Comparison of ENCODE assay signal across 1 cellular context in the genomic region with DNA sequence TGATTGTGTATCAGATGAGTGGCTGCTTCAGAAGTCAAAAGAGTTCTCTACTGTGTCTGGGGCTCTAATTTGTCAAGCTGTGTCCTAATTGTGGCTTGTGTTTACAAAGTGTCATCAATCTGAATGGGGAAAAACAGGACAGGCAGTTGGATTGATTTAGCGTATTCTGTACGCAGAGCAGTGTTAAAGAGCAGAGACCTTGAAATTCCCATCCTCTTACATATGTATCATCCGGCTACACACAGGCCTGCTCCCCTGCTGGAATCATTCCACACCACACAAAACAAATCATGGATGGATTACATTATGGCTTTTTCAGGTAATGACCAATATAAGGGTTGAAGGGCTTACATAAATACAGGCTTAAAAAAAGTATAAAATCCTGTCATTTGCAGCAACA.
TF ChIP-seq lines count a peak whose summit lies in the region.

No MANE protein-coding gene starts in this region.

TF ChIP-seq in HepG2, 621 proteins besides CTCF, POLR2A, EP300 and RAD21 (continued from another document):
- TF ChIP-seq, protein P1, sequence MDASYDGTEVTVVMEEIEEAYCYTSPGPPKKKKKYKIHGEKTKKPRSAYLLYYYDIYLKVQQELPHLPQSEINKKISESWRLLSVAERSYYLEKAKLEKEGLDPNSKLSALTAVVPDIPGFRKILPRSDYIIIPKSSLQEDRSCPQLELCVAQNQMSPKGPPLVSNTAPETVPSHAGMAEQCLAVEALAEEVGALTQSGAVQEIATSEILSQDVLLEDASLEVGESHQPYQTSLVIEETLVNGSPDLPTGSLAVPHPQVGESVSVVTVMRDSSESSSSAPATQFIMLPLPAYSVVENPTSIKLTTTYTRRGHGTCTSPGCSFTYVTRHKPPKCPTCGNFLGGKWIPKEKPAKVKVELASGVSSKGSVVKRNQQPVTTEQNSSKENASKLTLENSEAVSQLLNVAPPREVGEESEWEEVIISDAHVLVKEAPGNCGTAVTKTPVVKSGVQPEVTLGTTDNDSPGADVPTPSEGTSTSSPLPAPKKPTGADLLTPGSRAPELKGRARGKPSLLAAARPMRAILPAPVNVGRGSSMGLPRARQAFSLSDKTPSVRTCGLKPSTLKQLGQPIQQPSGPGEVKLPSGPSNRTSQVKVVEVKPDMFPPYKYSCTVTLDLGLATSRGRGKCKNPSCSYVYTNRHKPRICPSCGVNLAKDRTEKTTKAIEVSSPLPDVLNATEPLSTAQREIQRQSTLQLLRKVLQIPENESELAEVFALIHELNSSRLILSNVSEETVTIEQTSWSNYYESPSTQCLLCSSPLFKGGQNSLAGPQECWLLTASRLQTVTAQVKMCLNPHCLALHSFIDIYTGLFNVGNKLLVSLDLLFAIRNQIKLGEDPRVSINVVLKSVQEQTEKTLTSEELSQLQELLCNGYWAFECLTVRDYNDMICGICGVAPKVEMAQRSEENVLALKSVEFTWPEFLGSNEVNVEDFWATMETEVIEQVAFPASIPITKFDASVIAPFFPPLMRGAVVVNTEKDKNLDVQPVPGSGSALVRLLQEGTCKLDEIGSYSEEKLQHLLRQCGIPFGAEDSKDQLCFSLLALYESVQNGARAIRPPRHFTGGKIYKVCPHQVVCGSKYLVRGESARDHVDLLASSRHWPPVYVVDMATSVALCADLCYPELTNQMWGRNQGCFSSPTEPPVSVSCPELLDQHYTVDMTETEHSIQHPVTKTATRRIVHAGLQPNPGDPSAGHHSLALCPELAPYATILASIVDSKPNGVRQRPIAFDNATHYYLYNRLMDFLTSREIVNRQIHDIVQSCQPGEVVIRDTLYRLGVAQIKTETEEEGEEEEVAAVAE (CRISPR knock-in tag; IDR thresholded peaks at IDR 0.05; ENCODE audit: borderline replicate concordance): no peak
- TF ChIP-seq TEAD3 (CRISPR knock-in tag; optimal IDR thresholded peaks at IDR 0.05; ENCODE audit: borderline replicate concordance): peak; percentile 50
- TF ChIP-seq, protein P2, sequence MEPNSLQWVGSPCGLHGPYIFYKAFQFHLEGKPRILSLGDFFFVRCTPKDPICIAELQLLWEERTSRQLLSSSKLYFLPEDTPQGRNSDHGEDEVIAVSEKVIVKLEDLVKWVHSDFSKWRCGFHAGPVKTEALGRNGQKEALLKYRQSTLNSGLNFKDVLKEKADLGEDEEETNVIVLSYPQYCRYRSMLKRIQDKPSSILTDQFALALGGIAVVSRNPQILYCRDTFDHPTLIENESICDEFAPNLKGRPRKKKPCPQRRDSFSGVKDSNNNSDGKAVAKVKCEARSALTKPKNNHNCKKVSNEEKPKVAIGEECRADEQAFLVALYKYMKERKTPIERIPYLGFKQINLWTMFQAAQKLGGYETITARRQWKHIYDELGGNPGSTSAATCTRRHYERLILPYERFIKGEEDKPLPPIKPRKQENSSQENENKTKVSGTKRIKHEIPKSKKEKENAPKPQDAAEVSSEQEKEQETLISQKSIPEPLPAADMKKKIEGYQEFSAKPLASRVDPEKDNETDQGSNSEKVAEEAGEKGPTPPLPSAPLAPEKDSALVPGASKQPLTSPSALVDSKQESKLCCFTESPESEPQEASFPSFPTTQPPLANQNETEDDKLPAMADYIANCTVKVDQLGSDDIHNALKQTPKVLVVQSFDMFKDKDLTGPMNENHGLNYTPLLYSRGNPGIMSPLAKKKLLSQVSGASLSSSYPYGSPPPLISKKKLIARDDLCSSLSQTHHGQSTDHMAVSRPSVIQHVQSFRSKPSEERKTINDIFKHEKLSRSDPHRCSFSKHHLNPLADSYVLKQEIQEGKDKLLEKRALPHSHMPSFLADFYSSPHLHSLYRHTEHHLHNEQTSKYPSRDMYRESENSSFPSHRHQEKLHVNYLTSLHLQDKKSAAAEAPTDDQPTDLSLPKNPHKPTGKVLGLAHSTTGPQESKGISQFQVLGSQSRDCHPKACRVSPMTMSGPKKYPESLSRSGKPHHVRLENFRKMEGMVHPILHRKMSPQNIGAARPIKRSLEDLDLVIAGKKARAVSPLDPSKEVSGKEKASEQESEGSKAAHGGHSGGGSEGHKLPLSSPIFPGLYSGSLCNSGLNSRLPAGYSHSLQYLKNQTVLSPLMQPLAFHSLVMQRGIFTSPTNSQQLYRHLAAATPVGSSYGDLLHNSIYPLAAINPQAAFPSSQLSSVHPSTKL (CRISPR knock-in tag; IDR thresholded peaks at IDR 0.05): peak; percentile 62
- no peak for TF ChIP-seq ARID2 (CRISPR knock-in tag; IDR thresholded peaks at IDR 0.05; ENCODE audit: borderline replicate concordance)
- TF ChIP-seq FOXA3 (CRISPR knock-in tag; IDR thresholded peaks at IDR 0.05): 0 out of 2 replicates have a peak, but pooled peaks have one; percentile 21
- peak; percentile 42; the same call in 1 of the 2 replicates for TF ChIP-seq ZNF292 (CRISPR knock-in tag; IDR thresholded peaks at IDR 0.05; ENCODE audit: borderline replicate concordance, low read depth)
- TF ChIP-seq TBX2 (CRISPR knock-in tag; IDR thresholded peaks at IDR 0.05; ENCODE audit: borderline replicate concordance): peak; percentile 46; the same call in 1 of the 2 replicates
- TF ChIP-seq, protein P3, sequence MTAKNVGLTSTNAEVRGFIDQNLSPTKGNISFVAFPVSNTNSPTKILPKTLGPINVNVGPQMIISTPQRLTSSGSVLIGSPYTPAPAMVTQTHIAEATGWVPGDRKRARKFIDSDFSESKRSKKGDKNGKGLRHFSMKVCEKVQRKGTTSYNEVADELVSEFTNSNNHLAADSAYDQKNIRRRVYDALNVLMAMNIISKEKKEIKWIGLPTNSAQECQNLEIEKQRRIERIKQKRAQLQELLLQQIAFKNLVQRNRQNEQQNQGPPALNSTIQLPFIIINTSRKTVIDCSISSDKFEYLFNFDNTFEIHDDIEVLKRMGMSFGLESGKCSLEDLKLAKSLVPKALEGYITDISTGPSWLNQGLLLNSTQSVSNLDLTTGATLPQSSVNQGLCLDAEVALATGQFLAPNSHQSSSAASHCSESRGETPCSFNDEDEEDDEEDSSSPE (CRISPR knock-in tag; IDR thresholded peaks at IDR 0.05): no peak
- no peak for TF ChIP-seq SOX6 (IDR thresholded peaks at IDR 0.05)
- peak; percentile 51; the same call in 1 of the 2 replicates for TF ChIP-seq SOX6 (CRISPR knock-in tag; IDR thresholded peaks at IDR 0.05)
- TF ChIP-seq, protein P4, sequence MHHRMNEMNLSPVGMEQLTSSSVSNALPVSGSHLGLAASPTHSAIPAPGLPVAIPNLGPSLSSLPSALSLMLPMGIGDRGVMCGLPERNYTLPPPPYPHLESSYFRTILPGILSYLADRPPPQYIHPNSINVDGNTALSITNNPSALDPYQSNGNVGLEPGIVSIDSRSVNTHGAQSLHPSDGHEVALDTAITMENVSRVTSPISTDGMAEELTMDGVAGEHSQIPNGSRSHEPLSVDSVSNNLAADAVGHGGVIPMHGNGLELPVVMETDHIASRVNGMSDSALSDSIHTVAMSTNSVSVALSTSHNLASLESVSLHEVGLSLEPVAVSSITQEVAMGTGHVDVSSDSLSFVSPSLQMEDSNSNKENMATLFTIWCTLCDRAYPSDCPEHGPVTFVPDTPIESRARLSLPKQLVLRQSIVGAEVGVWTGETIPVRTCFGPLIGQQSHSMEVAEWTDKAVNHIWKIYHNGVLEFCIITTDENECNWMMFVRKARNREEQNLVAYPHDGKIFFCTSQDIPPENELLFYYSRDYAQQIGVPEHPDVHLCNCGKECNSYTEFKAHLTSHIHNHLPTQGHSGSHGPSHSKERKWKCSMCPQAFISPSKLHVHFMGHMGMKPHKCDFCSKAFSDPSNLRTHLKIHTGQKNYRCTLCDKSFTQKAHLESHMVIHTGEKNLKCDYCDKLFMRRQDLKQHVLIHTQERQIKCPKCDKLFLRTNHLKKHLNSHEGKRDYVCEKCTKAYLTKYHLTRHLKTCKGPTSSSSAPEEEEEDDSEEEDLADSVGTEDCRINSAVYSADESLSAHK (CRISPR knock-in tag; IDR thresholded peaks at IDR 0.05; ENCODE audit: borderline replicate concordance): no peak
- no peak for TF ChIP-seq JUNB (CRISPR knock-in tag; IDR thresholded peaks at IDR 0.05; ENCODE audit: borderline replicate concordance)
- TF ChIP-seq LCORL (IDR thresholded peaks at IDR 0.05): no peak
- TF ChIP-seq LCORL (CRISPR knock-in tag; IDR thresholded peaks at IDR 0.05): no peak
- TF ChIP-seq, protein P5, sequence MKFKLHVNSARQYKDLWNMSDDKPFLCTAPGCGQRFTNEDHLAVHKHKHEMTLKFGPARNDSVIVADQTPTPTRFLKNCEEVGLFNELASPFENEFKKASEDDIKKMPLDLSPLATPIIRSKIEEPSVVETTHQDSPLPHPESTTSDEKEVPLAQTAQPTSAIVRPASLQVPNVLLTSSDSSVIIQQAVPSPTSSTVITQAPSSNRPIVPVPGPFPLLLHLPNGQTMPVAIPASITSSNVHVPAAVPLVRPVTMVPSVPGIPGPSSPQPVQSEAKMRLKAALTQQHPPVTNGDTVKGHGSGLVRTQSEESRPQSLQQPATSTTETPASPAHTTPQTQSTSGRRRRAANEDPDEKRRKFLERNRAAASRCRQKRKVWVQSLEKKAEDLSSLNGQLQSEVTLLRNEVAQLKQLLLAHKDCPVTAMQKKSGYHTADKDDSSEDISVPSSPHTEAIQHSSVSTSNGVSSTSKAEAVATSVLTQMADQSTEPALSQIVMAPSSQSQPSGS (CRISPR knock-in tag; IDR thresholded peaks at IDR 0.05): 0 out of 2 replicates have a peak, but pooled peaks have one; percentile 50
- peak; percentile 23; the same call in 1 of the 2 replicates for TF ChIP-seq ETV5 (CRISPR knock-in tag; IDR thresholded peaks at IDR 0.05; ENCODE audit: borderline replicate concordance)
- TF ChIP-seq, protein P6, sequence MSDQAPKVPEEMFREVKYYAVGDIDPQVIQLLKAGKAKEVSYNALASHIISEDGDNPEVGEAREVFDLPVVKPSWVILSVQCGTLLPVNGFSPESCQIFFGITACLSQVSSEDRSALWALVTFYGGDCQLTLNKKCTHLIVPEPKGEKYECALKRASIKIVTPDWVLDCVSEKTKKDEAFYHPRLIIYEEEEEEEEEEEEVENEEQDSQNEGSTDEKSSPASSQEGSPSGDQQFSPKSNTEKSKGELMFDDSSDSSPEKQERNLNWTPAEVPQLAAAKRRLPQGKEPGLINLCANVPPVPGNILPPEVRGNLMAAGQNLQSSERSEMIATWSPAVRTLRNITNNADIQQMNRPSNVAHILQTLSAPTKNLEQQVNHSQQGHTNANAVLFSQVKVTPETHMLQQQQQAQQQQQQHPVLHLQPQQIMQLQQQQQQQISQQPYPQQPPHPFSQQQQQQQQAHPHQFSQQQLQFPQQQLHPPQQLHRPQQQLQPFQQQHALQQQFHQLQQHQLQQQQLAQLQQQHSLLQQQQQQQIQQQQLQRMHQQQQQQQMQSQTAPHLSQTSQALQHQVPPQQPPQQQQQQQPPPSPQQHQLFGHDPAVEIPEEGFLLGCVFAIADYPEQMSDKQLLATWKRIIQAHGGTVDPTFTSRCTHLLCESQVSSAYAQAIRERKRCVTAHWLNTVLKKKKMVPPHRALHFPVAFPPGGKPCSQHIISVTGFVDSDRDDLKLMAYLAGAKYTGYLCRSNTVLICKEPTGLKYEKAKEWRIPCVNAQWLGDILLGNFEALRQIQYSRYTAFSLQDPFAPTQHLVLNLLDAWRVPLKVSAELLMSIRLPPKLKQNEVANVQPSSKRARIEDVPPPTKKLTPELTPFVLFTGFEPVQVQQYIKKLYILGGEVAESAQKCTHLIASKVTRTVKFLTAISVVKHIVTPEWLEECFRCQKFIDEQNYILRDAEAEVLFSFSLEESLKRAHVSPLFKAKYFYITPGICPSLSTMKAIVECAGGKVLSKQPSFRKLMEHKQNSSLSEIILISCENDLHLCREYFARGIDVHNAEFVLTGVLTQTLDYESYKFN (CRISPR knock-in tag; conservative IDR thresholded peaks at IDR 0.05): peak; percentile 34; the same call in 1 of the 2 replicates
- TF ChIP-seq, protein P7, sequence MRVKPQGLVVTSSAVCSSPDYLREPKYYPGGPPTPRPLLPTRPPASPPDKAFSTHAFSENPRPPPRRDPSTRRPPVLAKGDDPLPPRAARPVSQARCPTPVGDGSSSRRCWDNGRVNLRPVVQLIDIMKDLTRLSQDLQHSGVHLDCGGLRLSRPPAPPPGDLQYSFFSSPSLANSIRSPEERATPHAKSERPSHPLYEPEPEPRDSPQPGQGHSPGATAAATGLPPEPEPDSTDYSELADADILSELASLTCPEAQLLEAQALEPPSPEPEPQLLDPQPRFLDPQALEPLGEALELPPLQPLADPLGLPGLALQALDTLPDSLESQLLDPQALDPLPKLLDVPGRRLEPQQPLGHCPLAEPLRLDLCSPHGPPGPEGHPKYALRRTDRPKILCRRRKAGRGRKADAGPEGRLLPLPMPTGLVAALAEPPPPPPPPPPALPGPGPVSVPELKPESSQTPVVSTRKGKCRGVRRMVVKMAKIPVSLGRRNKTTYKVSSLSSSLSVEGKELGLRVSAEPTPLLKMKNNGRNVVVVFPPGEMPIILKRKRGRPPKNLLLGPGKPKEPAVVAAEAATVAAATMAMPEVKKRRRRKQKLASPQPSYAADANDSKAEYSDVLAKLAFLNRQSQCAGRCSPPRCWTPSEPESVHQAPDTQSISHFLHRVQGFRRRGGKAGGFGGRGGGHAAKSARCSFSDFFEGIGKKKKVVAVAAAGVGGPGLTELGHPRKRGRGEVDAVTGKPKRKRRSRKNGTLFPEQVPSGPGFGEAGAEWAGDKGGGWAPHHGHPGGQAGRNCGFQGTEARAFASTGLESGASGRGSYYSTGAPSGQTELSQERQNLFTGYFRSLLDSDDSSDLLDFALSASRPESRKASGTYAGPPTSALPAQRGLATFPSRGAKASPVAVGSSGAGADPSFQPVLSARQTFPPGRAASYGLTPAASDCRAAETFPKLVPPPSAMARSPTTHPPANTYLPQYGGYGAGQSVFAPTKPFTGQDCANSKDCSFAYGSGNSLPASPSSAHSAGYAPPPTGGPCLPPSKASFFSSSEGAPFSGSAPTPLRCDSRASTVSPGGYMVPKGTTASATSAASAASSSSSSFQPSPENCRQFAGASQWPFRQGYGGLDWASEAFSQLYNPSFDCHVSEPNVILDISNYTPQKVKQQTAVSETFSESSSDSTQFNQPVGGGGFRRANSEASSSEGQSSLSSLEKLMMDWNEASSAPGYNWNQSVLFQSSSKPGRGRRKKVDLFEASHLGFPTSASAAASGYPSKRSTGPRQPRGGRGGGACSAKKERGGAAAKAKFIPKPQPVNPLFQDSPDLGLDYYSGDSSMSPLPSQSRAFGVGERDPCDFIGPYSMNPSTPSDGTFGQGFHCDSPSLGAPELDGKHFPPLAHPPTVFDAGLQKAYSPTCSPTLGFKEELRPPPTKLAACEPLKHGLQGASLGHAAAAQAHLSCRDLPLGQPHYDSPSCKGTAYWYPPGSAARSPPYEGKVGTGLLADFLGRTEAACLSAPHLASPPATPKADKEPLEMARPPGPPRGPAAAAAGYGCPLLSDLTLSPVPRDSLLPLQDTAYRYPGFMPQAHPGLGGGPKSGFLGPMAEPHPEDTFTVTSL (CRISPR knock-in tag; IDR thresholded peaks at IDR 0.05; ENCODE audit: borderline replicate concordance): peak; percentile 51; the same call in 1 of the 2 replicates
- no peak for TF ChIP-seq FOXP1 (IDR thresholded peaks at IDR 0.05)
- TF ChIP-seq FOXP1 (CRISPR knock-in tag; IDR thresholded peaks at IDR 0.05): peak; percentile 69
- TF ChIP-seq MED1 (CRISPR knock-in tag; IDR thresholded peaks at IDR 0.05): peak; percentile 33; the same call in 1 of the 2 replicates
